ENCODE assay signal across 25 cellular contexts in genomic region chr11:67376421-67376820, GRCh38. TPM values are rescaled to one million over a fixed set of nuclear protein-coding genes. Genes with fewer than 3 reads are reported as not detected.
A peak's percentile ranks its signal among the peaks of the same experiment; 100 is the strongest.
DNase-seq lines count a peak whose midpoint lies in the region; ATAC-seq and TF ChIP-seq lines count a peak whose summit lies in the region.
"Had no signal": no experiment of that assay in that cellular context is flagged by ENCODE, and none has a peak within 500 bp of the region (broad histone marks: within the 10 kb centered on the region; RNA-seq: fewer than 3 reads in every experiment).

No MANE protein-coding gene starts in this region.

- H3K9me2 ChIP-seq in GM23338 (ENCODE audit: insufficient read depth): no peaks in the 10 kb centered on the region

- H3K4me3 ChIP-seq in GM23338: peak overlapping the region; percentile 59
- no peak overlapping the region for H3K4me3 ChIP-seq in Panc1 (ENCODE audit: low read depth in 2 of 2, low read length in 2 of 2)
- peak overlapping the region; percentile 20 for H3K4me3 ChIP-seq in iPS-11a (ENCODE audit: low read depth, low read length)
- no peak overlapping the region for H3K4me3 ChIP-seq in psoas muscle
- H3K4me3 ChIP-seq: prostate gland, SJSA1, spleen, upper lobe of left lung had no signal

- H3K27me3 ChIP-seq in GM23338 (ENCODE audit: insufficient read depth) (peaks cover 69% of the 10 kb centered on the region), Panc1 (ENCODE audit: control insufficient read depth, insufficient read depth, low read length) (no peaks in the 10 kb centered on the region), psoas muscle (ENCODE audit: insufficient read depth in 3 of 3, low read length in 2 of 3) (peaks cover 0 to 30% (median 8%) of the 10 kb centered on the region in 3 donors)
- H3K27me3 ChIP-seq: SJSA1, upper lobe of left lung had no signal

- H3K27me3 Mint-ChIP-seq in GM23338 (ENCODE audit: insufficient read depth, low read depth, poor library complexity): peaks cover 34% of the 10 kb centered on the region
- peaks cover 35% of the 10 kb centered on the region for H3K27me3 Mint-ChIP-seq in type B pancreatic cell

- H3K36me3 Mint-ChIP-seq in GM23338 (ENCODE audit: low read depth) (no peaks in the 10 kb centered on the region), type B pancreatic cell (no peaks in the 10 kb centered on the region)

- no peaks in the 10 kb centered on the region for H4K20me1 ChIP-seq in GM23338 (replicated peaks; ENCODE audit: insufficient read depth)

- peaks cover 28% of the 10 kb centered on the region for H3K4me1 ChIP-seq in GM23338 (ENCODE audit: insufficient read depth)
- peaks cover 69% of the 10 kb centered on the region for H3K4me1 ChIP-seq in Panc1 (ENCODE audit: control insufficient read depth, insufficient read depth, low read length)
- peaks cover 16% of the 10 kb centered on the region for H3K4me1 ChIP-seq in psoas muscle

- CTCF ChIA-PET in Panc1 (lab: Charles Lee): interaction anchor here (0.5 to 7.7 kb wide), 3 partner anchors 22 to 169 kb away, joined by 4 to 207 read pairs (median 7); partner anchors contain the start of genes POLD4 and TBC1D10C
- CTCF ChIA-PET in GM10248 (lab: Yijun Ruan, JAX): interaction anchor here (1.1 to 42.5 kb wide), 5 partner anchors 8 to 114 kb away, joined by 4 to 1573 read pairs (median 134); partner anchors contain the start of genes CLCF1, POLD4, PPP1CA and RAD9A

- H3F3A ChIP-seq in GM23338 (replicated peaks; ENCODE audit: low read depth): no peaks in the 10 kb centered on the region; the same call in 1 of the 2 replicates

- H3K4me1 Mint-ChIP-seq in GM23338 (peaks cover 46% of the 10 kb centered on the region), type B pancreatic cell (ENCODE audit: unreplicated experiment) (peaks cover 23% of the 10 kb centered on the region)

- H3K36me3 ChIP-seq in GM23338 (ENCODE audit: insufficient read depth) (no peaks in the 10 kb centered on the region), Panc1 (ENCODE audit: control insufficient read depth, insufficient read depth, low read length) (no peaks in the 10 kb centered on the region; the same call in 1 of the 2 replicates), psoas muscle (ENCODE audit: insufficient read depth in 1 of 2, low read depth in 1 of 2) (no peaks in the 10 kb centered on the region)
- H3K36me3 ChIP-seq: prostate gland, spleen, upper lobe of left lung, WERI-Rb-1 had no signal

- BruUV-seq in Panc1 (replicated peaks; lab: Mats Ljungman, UMichigan): no TSS peak

- H3K27ac ChIP-seq in GM23338 (ENCODE audit: low read depth) (no peak overlapping the region), Panc1 (ENCODE audit: low read length) (peak overlapping the region; percentile 80), psoas muscle (no peak overlapping the region)
- H3K27ac ChIP-seq: prostate gland, SJSA1, spleen, upper lobe of left lung, WERI-Rb-1 had no signal

- in situ Hi-C loops in Panc1 (cut with HindIII; ENCODE audit: low pct_unique_long_range_greater_than_20kb, low sequenced_read_pairs): no loop called here

- DNase-seq in GM23338 (ENCODE audit: low spot score) (peak; percentile 28), Panc1 (ENCODE audit: low read depth, low spot score) (no peak), type B pancreatic cell (ENCODE audit: extremely low spot score, unreplicated experiment) (no peak), GM10248 (ENCODE audit: extremely low spot score) (no peak), psoas muscle (no peak), superior temporal gyrus (ENCODE audit: extremely low spot score) (no peak)
- DNase-seq: activated CD4-positive, alpha-beta T cell treated with anti-CD3 and anti-CD28 coated beads, Interleukin-2, amount 50 U/mL, for 48 hours; activated T-cell treated with anti-CD3 and anti-CD28 coated beads for 4 hours; amygdala; erythroblast; KG1; midbrain; NCI-H1694 treated with DMSO at 0.1 percent for 48 hours; NCI-H748 treated with DMSO at 0.1 percent for 48 hours; spleen; stimulated activated CD4-positive, alpha-beta T cell treated with anti-CD3 and anti-CD28 coated beads, Interleukin-4, amount 100 ng/mL, for 24 hours; stimulated activated naive CD8-positive, alpha-beta T cell treated with anti-CD3 and anti-CD28 coated beads, Interleukin-15, amount 100 ng/mL, for 72 hours; upper lobe of left lung; WERI-Rb-1 had no signal

- POLR2A ChIA-PET in Panc1 (lab: Charles Lee) (interaction anchor here (0.6 to 1.0 kb wide), 3 partner anchors 10 to 63 kb away, joined by 3 to 4 read pairs (median 3); partner anchors contain the start of gene PPP1CA), GM10248 (lab: Yijun Ruan, JAX) (no interaction called here)

- TF ChIP-seq CTCF in GM23338 (conservative IDR thresholded peaks at IDR 0.05; ENCODE audit: low read depth in 2 of 2) (no peak), Panc1 (IDR thresholded peaks at IDR 0.05) (no peak), type B pancreatic cell (conservative IDR thresholded peaks at IDR 0.05) (no peak), GM10248 (IDR thresholded peaks at IDR 0.05; ENCODE audit: control extremely low read depth, extremely low read depth, low read depth, missing control alignments) (no peak), psoas muscle (IDR thresholded peaks at IDR 0.05) (no peak)

- H3K9me3 ChIP-seq in Panc1 (ENCODE audit: control insufficient read depth, insufficient read depth, low read depth, low read length) (no peaks in the 10 kb centered on the region), psoas muscle (no peaks in the 10 kb centered on the region)
- H3K9me3 ChIP-seq: prostate gland, spleen, upper lobe of left lung had no signal

- H3K79me2 ChIP-seq in GM23338 (replicated peaks; ENCODE audit: insufficient read depth): no peaks in the 10 kb centered on the region

- intact Hi-C loops in Panc1 (cut with micrococcal nuclease; ENCODE audit: unreplicated experiment) (no loop called here), psoas muscle (cut with DNase I) (no loop called here)

- H3K9me3 Mint-ChIP-seq in GM23338 (no peaks in the 10 kb centered on the region), type B pancreatic cell (no peaks in the 10 kb centered on the region)
- H3K9me3 Mint-ChIP-seq: stimulated activated naive CD8-positive, alpha-beta T cell treated with anti-CD3 and anti-CD28 coated beads, Interleukin-15, amount 100 ng/mL, for 72 hours had no signal

- ATAC-seq in GM23338 (no peak), Panc1 (no peak), psoas muscle (no peak)
- ATAC-seq: stimulated activated naive CD8-positive, alpha-beta T cell treated with anti-CD3 and anti-CD28 coated beads, Interleukin-15, amount 100 ng/mL, for 72 hours had no signal

- H2AFZ ChIP-seq in GM23338: peak overlapping the region; percentile 96

- H3K4me3 Mint-ChIP-seq in GM23338 (peak overlapping the region; percentile 80), type B pancreatic cell (peak overlapping the region; percentile 25)
- H3K4me3 Mint-ChIP-seq: stimulated activated naive CD8-positive, alpha-beta T cell treated with anti-CD3 and anti-CD28 coated beads, Interleukin-15, amount 100 ng/mL, for 72 hours had no signal

- no peak overlapping the region for H3K27ac Mint-ChIP-seq in GM23338
- peak overlapping the region; percentile 70 for H3K27ac Mint-ChIP-seq in type B pancreatic cell
- H3K27ac Mint-ChIP-seq: stimulated activated naive CD8-positive, alpha-beta T cell treated with anti-CD3 and anti-CD28 coated beads, Interleukin-15, amount 100 ng/mL, for 72 hours had no signal

- H3K4me2 ChIP-seq in GM23338: peak overlapping the region; percentile 88

- WGBS in psoas muscle, 3 donors: 53 to 62% (median 55%) methylated on average over 5 of the region's 5 CpGs

TF ChIP-seq in GM23338, 12 proteins besides CTCF, POLR2A, EP300 and RAD21 (continues in another document):
- peak; percentile 5 for TF ChIP-seq EZH2 (IDR thresholded peaks at IDR 0.05; ENCODE audit: low read depth, unreplicated experiment)

RNA-seq across cellular contexts. Expression of gene CLCF1, which starts 3.0 kb away (rescaled TPM):
- 0.19 TPM in 1 of 2 replicates, not detected in the other for total RNA-seq in GM23338 (2014; rRNA removed; shearing (Covaris generic))
- polyA plus RNA-seq in GM23338 (2016; fragmentation: Nextera tagmentation; extraction: Ambion mirVana) (0.17 and 0.32 TPM in 2 replicates), psoas muscle (1 to 10 TPM in 1 of 3 donors, under 1 TPM in 2; 0.47 to 6.5 (median 0.62) TPM)
- total RNA-seq in Panc1 (2021; ENCODE audit: unreplicated experiment) (9.3 TPM), type B pancreatic cell (ENCODE audit: low replicate concordance) (3.2 and 6.7 TPM in 2 replicates), psoas muscle (1 to 10 TPM in 1 of 4 donors, under 1 TPM in 3; 0.44 to 1.5 (median 0.82) TPM)
- polyA plus RNA-seq in Panc1 (2012; ENCODE audit: insufficient read length): 9.0 TPM
- polyA plus RNA-seq: neural cell had no signal

RNA-seq across cellular contexts. Expression of gene RAD9A, which starts 15.4 kb away (rescaled TPM):
- 13.9 and 16.5 TPM in 2 replicates for total RNA-seq in GM23338 (2014; rRNA removed; shearing (Covaris generic))
- polyA plus RNA-seq in GM23338 (2016; fragmentation: Nextera tagmentation; extraction: Ambion mirVana) (17.0 and 18.9 TPM in 2 replicates), psoas muscle (10 to 100 TPM in 2 of 3 donors, 1 to 10 TPM in 1; 7.1 to 12.3 (median 10.1) TPM)
- total RNA-seq in Panc1 (2021; ENCODE audit: unreplicated experiment) (33.1 TPM), type B pancreatic cell (ENCODE audit: low replicate concordance) (29.5 and 41.2 TPM in 2 replicates), psoas muscle (1 to 10 TPM; 1.8 to 6.7 (median 5.8) TPM)
- 24.4 TPM for polyA plus RNA-seq in Panc1 (2012; ENCODE audit: insufficient read length)

RNA-seq across cellular contexts. Expression of gene POLD4, which starts 23.1 kb away (rescaled TPM):
- 15.9 and 23.0 TPM in 2 replicates for total RNA-seq in GM23338 (2014; rRNA removed; shearing (Covaris generic))
- polyA plus RNA-seq in GM23338 (2016; fragmentation: Nextera tagmentation; extraction: Ambion mirVana) (16.2 and 18.8 TPM in 2 replicates), psoas muscle (10 to 100 TPM; 72.6 to 74.9 (median 73.3) TPM)
- total RNA-seq in Panc1 (2021; ENCODE audit: unreplicated experiment) (78.7 TPM), type B pancreatic cell (ENCODE audit: low replicate concordance) (15.0 and 29.4 TPM in 2 replicates), psoas muscle (10 to 100 TPM; 31.8 to 89.8 (median 56.1) TPM)
- 119 TPM for polyA plus RNA-seq in Panc1 (2012; ENCODE audit: insufficient read length)

RNA-seq across cellular contexts. Expression of gene PPP1CA, which starts 25.2 kb away (rescaled TPM):
- total RNA-seq in GM23338 (2014; rRNA removed; shearing (Covaris generic)): 227 and 237 TPM in 2 replicates
- polyA plus RNA-seq in GM23338 (2016; fragmentation: Nextera tagmentation; extraction: Ambion mirVana) (217 TPM in 2 replicates), psoas muscle (100 to 1,000 TPM; 108 to 191 (median 147) TPM)
- total RNA-seq in Panc1 (2021; ENCODE audit: unreplicated experiment) (361 TPM), type B pancreatic cell (ENCODE audit: low replicate concordance) (137 TPM in 2 replicates), psoas muscle (100 to 1,000 TPM in 1 of 4 donors, 10 to 100 TPM in 3; 72.6 to 113 (median 86.6) TPM)
- polyA plus RNA-seq in Panc1 (2012; ENCODE audit: insufficient read length): 412 TPM

RNA-seq across cellular contexts. Expression of gene TBC1D10C, which starts 27.5 kb away (rescaled TPM):
- total RNA-seq in GM23338 (2014; rRNA removed; shearing (Covaris generic)): 0.31 and 0.35 TPM in 2 replicates
- polyA plus RNA-seq in GM23338 (2016; fragmentation: Nextera tagmentation; extraction: Ambion mirVana): 0.17 and 0.31 TPM in 2 replicates
- 0.33 TPM for total RNA-seq in Panc1 (2021; ENCODE audit: unreplicated experiment)
- polyA plus RNA-seq in Panc1 (2012; ENCODE audit: insufficient read length): 0.68 TPM
- 0.87 TPM in 1 of 2 replicates, not detected in the other for total RNA-seq in type B pancreatic cell (ENCODE audit: low replicate concordance)
- 1 to 10 TPM in 3 of 4 donors, under 1 TPM in 1; 0.65 to 1.6 (median 1.2) TPM for total RNA-seq in psoas muscle
- polyA plus RNA-seq in psoas muscle: under 1 TPM; 0.25 to 0.52 (median 0.34) TPM
- total RNA-seq: frontal cortex, H4, SJSA1 had no signal
- polyA plus RNA-seq: neural cell had no signal

Comparison
In these comparisons a context has a peak if more than half of its experiments do, and no peak if none do; other contexts are left out.
1. H3K4me3 ChIP-seq: peak in GM23338 (single experiment) and iPS-11a (single experiment); none in Panc1 (0 of 2) and psoas muscle (single experiment).